14 cellular contexts compared by ENCODE assay signal in genomic region chr7:106610996-106611886, GRCh38. TPM values are rescaled to one million over a fixed set of nuclear protein-coding genes. Genes with fewer than 3 reads are reported as not detected.
A peak's percentile ranks its signal among the peaks of the same experiment; 100 is the strongest.
DNase-seq lines count a peak whose midpoint lies in the region; ATAC-seq, FAIRE-seq and TF ChIP-seq lines count a peak whose summit lies in the region.
"Had no signal": no experiment of that assay in that cellular context is flagged by ENCODE, and none has a peak within 500 bp of the region (broad histone marks: within the 10 kb centered on the region; RNA-seq: fewer than 3 reads in every experiment).

No MANE protein-coding gene starts in this region.

- DNase-seq in AG10803 (ENCODE audit: low read depth) (peak; percentile 30), NCI-H1105 treated with DMSO at 0.1 percent for 48 hours (lab: John Stamatoyannopoulos, UW) (peak; percentile 61), astrocyte of the spinal cord (ENCODE audit: low read depth, low spot score) (peak; percentile 19), HepG2 (ENCODE audit: low spot score) (no peak), dedifferentiated amniotic fluid mesenchymal stem cell (ENCODE audit: extremely low spot score) (no peak), cerebellar cortex (ENCODE audit: low spot score) (no peak), cardiac septum (ENCODE audit: low spot score) (no peak)
- DNase-seq: activated CD8-positive, alpha-beta memory T cell treated with anti-CD3 and anti-CD28 coated beads, Interleukin-2, amount 50 U/mL, for 4 hours; Kasumi-1; stimulated activated CD8-positive, alpha-beta memory T cell treated with anti-CD3 and anti-CD28 coated beads, Interleukin-4, amount 100 ng/mL, for 48 hours had no signal

- H3K9ac ChIP-seq in HepG2 (ENCODE audit: insufficient read depth, low read depth, low read length) = no peak overlapping the region

- no TSS peak for BruUV-seq in HepG2 (replicated peaks; lab: Mats Ljungman, UMichigan)

- no peak for FAIRE-seq in HepG2 (lab: Jason Lieb, UNC)
- FAIRE-seq: frontal cortex had no signal

- no peaks in the 10 kb centered on the region for H3K79me2 ChIP-seq in HepG2 (ENCODE audit: insufficient read depth, low read length)

- intact Hi-C loops in HepG2 (cut with micrococcal nuclease; ENCODE audit: unreplicated experiment) (no loop called here), cardiac septum (cut with DNase I) (no loop called here)

- H3K4me3 ChIP-seq in AG10803 (ENCODE audit: low read length) (no peak overlapping the region), astrocyte of the spinal cord (ENCODE audit: low read depth, low read length) (no peak overlapping the region), HepG2 (replicated peaks in 1 of 3; ENCODE audit: insufficient read depth in 1 of 3, low read depth in 2 of 3, low read length in 3 of 3) (no peak overlapping the region)
- H3K4me3 ChIP-seq: coronary artery had no signal

- no peaks in the 10 kb centered on the region for H3K36me3 ChIP-seq in HepG2 (replicated peaks in 1 of 2; ENCODE audit: control insufficient read depth in 1 of 2, insufficient read depth in 2 of 2, low read length in 2 of 2)

- no peaks in the 10 kb centered on the region for H3K4me1 ChIP-seq in HepG2 (ENCODE audit: insufficient read depth, low read length)

- no peaks in the 10 kb centered on the region; a peak in 1 of 5 replicates for H3K27me3 ChIP-seq in HepG2 (ENCODE audit: control insufficient read depth in 1 of 2, insufficient read depth in 2 of 2, low read length in 2 of 2)

- no peak for TF ChIP-seq EP300 in HepG2 (IDR thresholded peaks at IDR 0.05; ENCODE audit: low read depth in 2 of 2, low read length in 2 of 2)
- TF ChIP-seq EP300 in HepG2 (CRISPR knock-in tag; IDR thresholded peaks at IDR 0.05; ENCODE audit: borderline replicate concordance) = no peak

- no peak overlapping the region for H3K4me2 ChIP-seq in HepG2 (ENCODE audit: low read depth, low read length)

- H4K20me1 ChIP-seq in HepG2 (ENCODE audit: insufficient read depth, low read length) = no peaks in the 10 kb centered on the region

- TF ChIP-seq RAD21 in HepG2 (CRISPR knock-in tag; IDR thresholded peaks at IDR 0.05) = no peak

- no peak for ATAC-seq in HepG2
- ATAC-seq in GM21447 (IDR thresholded peaks at IDR 0.05; ENCODE audit: unreplicated experiment) = no peak
- ATAC-seq: WTC11 had no signal

- 2% methylated on average over 6 of the region's 6 CpGs for WGBS in HepG2 (ENCODE audit: low lambda C conversion rate)

- no peak for TF ChIP-seq CTCF in AG10803 (conservative IDR thresholded peaks at IDR 0.05; ENCODE audit: low read length)
- no peak for TF ChIP-seq CTCF in astrocyte of the spinal cord (IDR thresholded peaks at IDR 0.05; ENCODE audit: low read depth, low read length)
- no peak for TF ChIP-seq CTCF in HepG2 (CRISPR knock-in tag; IDR thresholded peaks at IDR 0.05)

- H3K9me3 ChIP-seq in HepG2 (ENCODE audit: low read length) = 0 out of 2 replicates have a peak, but pooled peaks cover 6% of the 10 kb centered on the region

- H3K27ac ChIP-seq in HepG2 (ENCODE audit: extremely low read length, insufficient read depth, low read length) = no peak overlapping the region
- H3K27ac ChIP-seq: coronary artery had no signal

- POLR2A ChIA-PET in HepG2 (lab: Yijun Ruan, JAX) = no interaction called here

- CTCF ChIA-PET in HepG2 (lab: Yijun Ruan, JAX; ENCODE audit: low intra/inter-chr PET ratio, low total read pairs) = no interaction called here

- H2AFZ ChIP-seq in HepG2 (ENCODE audit: low read length) = no peak overlapping the region

- no peak for TF ChIP-seq POLR2A in HepG2 (IDR thresholded peaks at IDR 0.05; ENCODE audit: insufficient read depth in 1 of 2, low read depth in 2 of 2, low read length in 2 of 2)

- in situ Hi-C loops in astrocyte of the spinal cord (cut with HindIII; ENCODE audit: low sequenced_read_pairs) (no loop called here), HepG2 (cut with HindIII; ENCODE audit: extremely low pct_ligation_motif_present, low pct_unique_long_range_greater_than_20kb) (no loop called here)

TF ChIP-seq in HepG2, 621 proteins besides CTCF, POLR2A, EP300 and RAD21:
- TF ChIP-seq TCF7L2 (IDR thresholded peaks at IDR 0.05; ENCODE audit: low read depth, low read length) (no peak), JUNB (CRISPR knock-in tag; IDR thresholded peaks at IDR 0.05; ENCODE audit: borderline replicate concordance) (no peak), E2F2 (CRISPR knock-in tag; IDR thresholded peaks at IDR 0.05; ENCODE audit: borderline replicate concordance) (no peak), DR1 (CRISPR knock-in tag; IDR thresholded peaks at IDR 0.05) (no peak), CREB1 (IDR thresholded peaks at IDR 0.05) (0 out of 2 replicates have a peak, but pooled peaks have one; percentile 7), CREB1 (CRISPR knock-in tag; IDR thresholded peaks at IDR 0.05) (no peak)
TF ChIP-seq in HepG2: peak in this region for 1.

RNA-seq across cellular contexts. Expression of gene CCDC71L, which starts 49.7 kb away (rescaled TPM):
- total RNA-seq in HepG2 (2016; rRNA removed; fragmentation: Illumina TruSeq; extraction: Trizol) = 0.02 TPM in 1 of 2 replicates, not detected in the other
- total RNA-seq in HepG2 (2016; cell fraction: cytosol; rRNA removed; fragmentation: Illumina TruSeq; extraction: Trizol; ENCODE audit: low read depth) = not detected in 2 replicates
- total RNA-seq in HepG2 (2016; cell fraction: insoluble cytoplasmic fraction; rRNA removed; fragmentation: Illumina TruSeq; extraction: Trizol) = not detected in 2 replicates
- total RNA-seq in HepG2 (2016; cell fraction: membrane; rRNA removed; fragmentation: Illumina TruSeq; extraction: Trizol) = 0.06 TPM in 1 of 2 replicates, not detected in the other
- not detected in 2 replicates for total RNA-seq in HepG2 (2016; cell fraction: nucleus; rRNA removed; fragmentation: Illumina TruSeq; extraction: Trizol)
- 0.04 TPM in 1 of 2 replicates, not detected in the other for polyA plus RNA-seq in HepG2 (2011; rRNA removed)
- 0.03 and 0.04 TPM in 2 replicates for polyA plus RNA-seq in HepG2 (2011; cell fraction: cytosol; rRNA removed)
- polyA plus RNA-seq in HepG2 (2011; cell fraction: nucleus; rRNA removed) = 0.10 TPM in 1 of 2 replicates, not detected in the other
- polyA plus RNA-seq in HepG2 (2012) = not detected in 2 replicates
- polyA plus RNA-seq in HepG2 (2016; cell fraction: cytosol; fragmentation: Illumina TruSeq; extraction: Trizol; ENCODE audit: low read depth) = not detected in 2 replicates
- not detected in 2 replicates for polyA plus RNA-seq in HepG2 (2016; cell fraction: insoluble cytoplasmic fraction; fragmentation: Illumina TruSeq; extraction: Trizol; ENCODE audit: low read depth)
- not detected in 2 replicates for polyA plus RNA-seq in HepG2 (2016; cell fraction: membrane; fragmentation: Illumina TruSeq; extraction: Trizol; ENCODE audit: low read depth)
- polyA plus RNA-seq in HepG2 (2016; cell fraction: nucleus; fragmentation: Illumina TruSeq; extraction: Trizol; ENCODE audit: insufficient read depth, low read depth) = not detected in 2 replicates
- 2.9 TPM in 1 of 2 replicates, not detected in the other for polyA minus RNA-seq in HepG2 (2011; rRNA and poly(A)+ RNA removed; ENCODE audit: low replicate concordance)
- polyA minus RNA-seq in HepG2 (2011; cell fraction: cytosol; rRNA and poly(A)+ RNA removed) = not detected in 2 replicates
- polyA minus RNA-seq in HepG2 (2011; cell fraction: nucleus; rRNA and poly(A)+ RNA removed) = 0.13 TPM in 1 of 2 replicates, not detected in the other
- total RNA-seq in cardiac septum = 7.0 TPM

Comparison
In these comparisons a context has a peak if more than half of its experiments do, and no peak if none do; other contexts are left out.
1. DNase-seq: peak in AG10803 (single experiment), NCI-H1105 treated with DMSO at 0.1 percent for 48 hours (single experiment) and astrocyte of the spinal cord (single experiment); none in HepG2 (single experiment), dedifferentiated amniotic fluid mesenchymal stem cell (single experiment), cerebellar cortex (single experiment) and cardiac septum (single experiment).